Comparison of ENCODE assay signal across 1 cellular context in the genomic region with DNA sequence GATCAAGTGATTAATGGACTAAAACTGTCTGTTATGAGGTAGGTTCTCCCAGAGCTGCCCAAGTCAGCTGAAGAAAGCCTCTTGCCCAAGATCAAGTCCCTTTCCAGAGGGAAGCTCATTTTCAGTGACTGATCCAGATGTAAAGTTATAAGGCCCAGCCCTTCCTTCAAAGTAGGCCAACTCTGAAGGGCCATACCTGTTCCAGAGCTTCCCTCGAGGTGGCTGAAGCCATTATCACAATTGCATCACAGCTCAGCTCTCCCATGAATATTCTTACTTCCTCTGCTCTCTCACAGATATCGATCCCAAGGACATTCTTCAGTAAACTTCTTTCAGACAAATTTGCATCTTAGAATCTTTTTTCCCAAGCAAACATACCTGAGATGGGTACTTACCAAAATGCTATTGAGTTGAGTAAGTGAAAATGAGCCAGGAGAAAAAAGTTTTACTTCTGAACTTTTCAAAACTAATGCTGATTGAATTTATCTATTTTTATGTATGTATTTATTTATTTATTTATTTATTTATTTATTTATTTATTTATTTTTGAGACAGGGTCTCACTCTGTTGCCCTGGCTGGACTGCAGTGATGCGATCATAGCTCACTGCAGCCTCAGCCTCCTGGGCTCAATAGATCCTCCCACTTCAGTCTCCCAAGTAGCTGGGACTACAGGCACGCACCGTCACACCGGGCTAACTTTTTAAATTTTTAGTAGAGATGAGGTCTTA.
TF ChIP-seq lines count a peak whose summit lies in the region.

No MANE protein-coding gene starts in this region.

TF ChIP-seq in IMR-90, 13 proteins besides CTCF, POLR2A, EP300 and RAD21 (continued from another document):
- TF ChIP-seq, protein P1, sequence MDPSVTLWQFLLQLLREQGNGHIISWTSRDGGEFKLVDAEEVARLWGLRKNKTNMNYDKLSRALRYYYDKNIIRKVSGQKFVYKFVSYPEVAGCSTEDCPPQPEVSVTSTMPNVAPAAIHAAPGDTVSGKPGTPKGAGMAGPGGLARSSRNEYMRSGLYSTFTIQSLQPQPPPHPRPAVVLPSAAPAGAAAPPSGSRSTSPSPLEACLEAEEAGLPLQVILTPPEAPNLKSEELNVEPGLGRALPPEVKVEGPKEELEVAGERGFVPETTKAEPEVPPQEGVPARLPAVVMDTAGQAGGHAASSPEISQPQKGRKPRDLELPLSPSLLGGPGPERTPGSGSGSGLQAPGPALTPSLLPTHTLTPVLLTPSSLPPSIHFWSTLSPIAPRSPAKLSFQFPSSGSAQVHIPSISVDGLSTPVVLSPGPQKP (IDR thresholded peaks at IDR 0.05; ENCODE audit: borderline replicate concordance, low read depth, low read length): no peak
- TF ChIP-seq BHLHE40 (IDR thresholded peaks at IDR 0.05; ENCODE audit: low read depth, low read length) (no peak), MAZ (IDR thresholded peaks at IDR 0.05; ENCODE audit: borderline replicate concordance, low read depth, low read length) (no peak), MXI1 (IDR thresholded peaks at IDR 0.05; ENCODE audit: borderline replicate concordance, low read depth, low read length) (no peak), CHD1 (IDR thresholded peaks at IDR 0.05; ENCODE audit: low read depth, low read length) (no peak), NFE2L2 (IDR thresholded peaks at IDR 0.05; ENCODE audit: low read depth, low read length) (no peak), CEBPB (IDR thresholded peaks at IDR 0.05; ENCODE audit: low read depth, low read length) (no peak), RCOR1 (IDR thresholded peaks at IDR 0.05; ENCODE audit: insufficient replicate concordance, low read length) (no peak), MAFK (IDR thresholded peaks at IDR 0.05; ENCODE audit: low read depth, low read length) (no peak), USF2 (IDR thresholded peaks at IDR 0.05; ENCODE audit: low read depth, low read length) (no peak)
